In the genomic region with DNA sequence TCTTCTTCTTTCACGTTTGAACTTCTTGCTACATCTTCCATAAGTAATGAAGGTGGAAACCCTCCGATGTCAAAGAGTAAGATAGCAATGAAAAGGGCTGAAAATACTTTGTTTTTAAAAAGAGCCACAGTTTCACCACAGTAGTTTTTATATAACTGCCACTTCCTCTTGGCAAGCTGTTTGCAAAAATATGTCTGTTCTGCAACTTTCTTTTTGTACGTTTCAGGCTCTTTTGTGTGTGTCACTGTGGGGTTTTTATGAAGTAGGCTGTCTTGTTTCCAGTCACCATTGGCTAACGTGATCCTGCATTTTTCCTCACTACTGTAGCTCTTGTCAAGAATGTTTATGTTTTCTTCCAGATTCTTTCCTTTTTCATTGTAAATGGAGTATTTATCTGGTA, we compare ENCODE assay signal across 13 cellular contexts. TPM values are rescaled to one million over a fixed set of nuclear protein-coding genes. Genes with fewer than 3 reads are reported as not detected.
DNase-seq lines count a peak whose midpoint lies in the region; ATAC-seq, FAIRE-seq and TF ChIP-seq lines count a peak whose summit lies in the region.
"Had no signal": no experiment of that assay in that cellular context is flagged by ENCODE, and none has a peak within 500 bp of the region (broad histone marks: within the 10 kb centered on the region; RNA-seq: fewer than 3 reads in every experiment).

No MANE protein-coding gene starts in this region.

- no peaks in the 10 kb centered on the region for H3K27me3 ChIP-seq in left lung
- H3K27me3 ChIP-seq: cardiac muscle cell, suprapubic skin had no signal

- FAIRE-seq in GM19239 (lab: Jason Lieb, UNC) = no peak

- DNase-seq in GM12865 (ENCODE audit: low read depth) (peak; percentile 26), NAMALWA (ENCODE audit: low spot score) (peak; percentile 34), fibroblast of villous mesenchyme (ENCODE audit: low read depth) (peak; percentile 2), G401 (ENCODE audit: low spot score) (no peak), T1000 (lab: John Stamatoyannopoulos, UW) (no peak), GM19239 (ENCODE audit: insufficient read length, low spot score) (no peak), left lung (no peak)
- DNase-seq: activated T-cell treated with anti-CD3 and anti-CD28 coated beads for 4 hours, kidney glomerular epithelial cell, nucleus accumbens had no signal

- H3K4me3 ChIP-seq in GM12865 (ENCODE audit: low read depth, low read length) (no peak overlapping the region), fibroblast of villous mesenchyme (ENCODE audit: low read depth, low read length) (no peak overlapping the region), left lung (no peak overlapping the region)
- H3K4me3 ChIP-seq: cardiac muscle cell, suprapubic skin had no signal

- no peak overlapping the region for H3K27ac ChIP-seq in left lung
- H3K27ac ChIP-seq: cardiac muscle cell, suprapubic skin had no signal

- no peaks in the 10 kb centered on the region for H3K9me3 ChIP-seq in left lung
- H3K9me3 ChIP-seq: suprapubic skin had no signal

- ATAC-seq in GM21576 (IDR thresholded peaks at IDR 0.05; ENCODE audit: unreplicated experiment) (peak; percentile 60), left lung (no peak)

- intact Hi-C loops in left lung (cut with DNase I) = no loop called here

- in situ Hi-C loops in G401 (cut with HindIII; ENCODE audit: low sequenced_read_pairs) = no loop called here

- TF ChIP-seq CTCF in GM12865 (IDR thresholded peaks at IDR 0.05; ENCODE audit: insufficient read depth, low read depth, low read length, missing control alignments) (no peak), fibroblast of villous mesenchyme (IDR thresholded peaks at IDR 0.05; ENCODE audit: insufficient read depth, low read depth, low read length) (no peak), left lung (IDR thresholded peaks at IDR 0.05) (no peak)

- no peaks in the 10 kb centered on the region for H3K4me1 ChIP-seq in left lung
- H3K4me1 ChIP-seq: suprapubic skin had no signal

- no peaks in the 10 kb centered on the region for H3K36me3 ChIP-seq in left lung
- H3K36me3 ChIP-seq: cardiac muscle cell, suprapubic skin had no signal

RNA-seq across cellular contexts. Expression of gene SLC16A9, which starts 55.6 kb away (rescaled TPM):
- under 0.01 TPM in 1 of 2 replicates, not detected in the other for total RNA-seq in fibroblast of villous mesenchyme
- 10.2 and 12.9 TPM in 2 replicates for total RNA-seq in G401 (2014; rRNA removed; shearing (Covaris generic))
- 1 to 10 TPM; 1.5 to 2.0 TPM for total RNA-seq in left lung

Comparison
In these comparisons a context has a peak if more than half of its experiments do, and no peak if none do; other contexts are left out.
1. DNase-seq: peak in GM12865 (single experiment), NAMALWA (single experiment) and fibroblast of villous mesenchyme (single experiment); none in G401 (single experiment), T1000 (single experiment), GM19239 (single experiment) and left lung (0 of 2).